1 cellular context compared by ENCODE assay signal in the genomic region with DNA sequence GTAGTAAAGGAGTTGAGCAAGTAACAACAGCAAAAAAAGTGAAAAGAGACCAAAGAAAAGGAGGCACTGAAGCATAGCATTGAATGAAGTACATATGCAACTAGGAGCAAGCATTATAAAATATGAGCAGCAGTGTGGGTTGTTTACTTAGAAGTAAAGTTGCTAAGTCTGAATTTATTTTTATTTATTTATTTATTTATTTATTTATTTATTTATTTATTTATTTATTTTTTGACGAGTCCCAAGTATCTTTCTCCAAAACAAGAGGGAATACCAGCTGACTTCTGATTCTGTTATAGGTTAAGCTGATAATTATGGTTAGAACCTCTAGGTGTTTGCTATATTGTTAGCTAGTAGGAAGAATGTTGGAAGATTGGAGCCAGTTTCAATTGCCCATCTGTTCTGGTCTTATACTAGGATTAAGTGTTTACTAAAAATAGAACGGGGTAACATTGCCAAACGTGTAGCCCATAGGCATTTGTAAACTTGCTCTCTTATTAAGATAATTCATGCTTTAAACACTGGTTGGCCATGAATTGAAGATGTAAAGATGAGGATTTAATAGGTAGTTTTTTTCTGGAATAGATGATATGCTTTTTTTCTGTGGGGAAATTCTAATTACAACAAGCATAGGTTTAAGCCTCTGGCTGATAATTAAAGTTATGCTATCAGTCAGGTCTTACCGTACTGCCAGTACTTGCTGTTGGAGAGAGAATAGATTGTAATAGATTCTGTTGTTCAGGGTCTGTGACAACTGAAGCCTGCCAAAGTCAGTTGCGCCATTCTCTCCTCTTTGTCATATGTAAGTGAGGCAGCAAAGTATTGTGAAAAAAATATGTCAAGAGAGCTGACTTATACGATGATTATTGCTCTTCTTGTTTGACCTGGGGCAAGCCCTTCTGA.
TF ChIP-seq lines count a peak whose summit lies in the region.

No MANE protein-coding gene starts in this region.

TF ChIP-seq in GM23338, 12 proteins besides CTCF, POLR2A, EP300 and RAD21 (continued from another document):
- TF ChIP-seq, protein P1, sequence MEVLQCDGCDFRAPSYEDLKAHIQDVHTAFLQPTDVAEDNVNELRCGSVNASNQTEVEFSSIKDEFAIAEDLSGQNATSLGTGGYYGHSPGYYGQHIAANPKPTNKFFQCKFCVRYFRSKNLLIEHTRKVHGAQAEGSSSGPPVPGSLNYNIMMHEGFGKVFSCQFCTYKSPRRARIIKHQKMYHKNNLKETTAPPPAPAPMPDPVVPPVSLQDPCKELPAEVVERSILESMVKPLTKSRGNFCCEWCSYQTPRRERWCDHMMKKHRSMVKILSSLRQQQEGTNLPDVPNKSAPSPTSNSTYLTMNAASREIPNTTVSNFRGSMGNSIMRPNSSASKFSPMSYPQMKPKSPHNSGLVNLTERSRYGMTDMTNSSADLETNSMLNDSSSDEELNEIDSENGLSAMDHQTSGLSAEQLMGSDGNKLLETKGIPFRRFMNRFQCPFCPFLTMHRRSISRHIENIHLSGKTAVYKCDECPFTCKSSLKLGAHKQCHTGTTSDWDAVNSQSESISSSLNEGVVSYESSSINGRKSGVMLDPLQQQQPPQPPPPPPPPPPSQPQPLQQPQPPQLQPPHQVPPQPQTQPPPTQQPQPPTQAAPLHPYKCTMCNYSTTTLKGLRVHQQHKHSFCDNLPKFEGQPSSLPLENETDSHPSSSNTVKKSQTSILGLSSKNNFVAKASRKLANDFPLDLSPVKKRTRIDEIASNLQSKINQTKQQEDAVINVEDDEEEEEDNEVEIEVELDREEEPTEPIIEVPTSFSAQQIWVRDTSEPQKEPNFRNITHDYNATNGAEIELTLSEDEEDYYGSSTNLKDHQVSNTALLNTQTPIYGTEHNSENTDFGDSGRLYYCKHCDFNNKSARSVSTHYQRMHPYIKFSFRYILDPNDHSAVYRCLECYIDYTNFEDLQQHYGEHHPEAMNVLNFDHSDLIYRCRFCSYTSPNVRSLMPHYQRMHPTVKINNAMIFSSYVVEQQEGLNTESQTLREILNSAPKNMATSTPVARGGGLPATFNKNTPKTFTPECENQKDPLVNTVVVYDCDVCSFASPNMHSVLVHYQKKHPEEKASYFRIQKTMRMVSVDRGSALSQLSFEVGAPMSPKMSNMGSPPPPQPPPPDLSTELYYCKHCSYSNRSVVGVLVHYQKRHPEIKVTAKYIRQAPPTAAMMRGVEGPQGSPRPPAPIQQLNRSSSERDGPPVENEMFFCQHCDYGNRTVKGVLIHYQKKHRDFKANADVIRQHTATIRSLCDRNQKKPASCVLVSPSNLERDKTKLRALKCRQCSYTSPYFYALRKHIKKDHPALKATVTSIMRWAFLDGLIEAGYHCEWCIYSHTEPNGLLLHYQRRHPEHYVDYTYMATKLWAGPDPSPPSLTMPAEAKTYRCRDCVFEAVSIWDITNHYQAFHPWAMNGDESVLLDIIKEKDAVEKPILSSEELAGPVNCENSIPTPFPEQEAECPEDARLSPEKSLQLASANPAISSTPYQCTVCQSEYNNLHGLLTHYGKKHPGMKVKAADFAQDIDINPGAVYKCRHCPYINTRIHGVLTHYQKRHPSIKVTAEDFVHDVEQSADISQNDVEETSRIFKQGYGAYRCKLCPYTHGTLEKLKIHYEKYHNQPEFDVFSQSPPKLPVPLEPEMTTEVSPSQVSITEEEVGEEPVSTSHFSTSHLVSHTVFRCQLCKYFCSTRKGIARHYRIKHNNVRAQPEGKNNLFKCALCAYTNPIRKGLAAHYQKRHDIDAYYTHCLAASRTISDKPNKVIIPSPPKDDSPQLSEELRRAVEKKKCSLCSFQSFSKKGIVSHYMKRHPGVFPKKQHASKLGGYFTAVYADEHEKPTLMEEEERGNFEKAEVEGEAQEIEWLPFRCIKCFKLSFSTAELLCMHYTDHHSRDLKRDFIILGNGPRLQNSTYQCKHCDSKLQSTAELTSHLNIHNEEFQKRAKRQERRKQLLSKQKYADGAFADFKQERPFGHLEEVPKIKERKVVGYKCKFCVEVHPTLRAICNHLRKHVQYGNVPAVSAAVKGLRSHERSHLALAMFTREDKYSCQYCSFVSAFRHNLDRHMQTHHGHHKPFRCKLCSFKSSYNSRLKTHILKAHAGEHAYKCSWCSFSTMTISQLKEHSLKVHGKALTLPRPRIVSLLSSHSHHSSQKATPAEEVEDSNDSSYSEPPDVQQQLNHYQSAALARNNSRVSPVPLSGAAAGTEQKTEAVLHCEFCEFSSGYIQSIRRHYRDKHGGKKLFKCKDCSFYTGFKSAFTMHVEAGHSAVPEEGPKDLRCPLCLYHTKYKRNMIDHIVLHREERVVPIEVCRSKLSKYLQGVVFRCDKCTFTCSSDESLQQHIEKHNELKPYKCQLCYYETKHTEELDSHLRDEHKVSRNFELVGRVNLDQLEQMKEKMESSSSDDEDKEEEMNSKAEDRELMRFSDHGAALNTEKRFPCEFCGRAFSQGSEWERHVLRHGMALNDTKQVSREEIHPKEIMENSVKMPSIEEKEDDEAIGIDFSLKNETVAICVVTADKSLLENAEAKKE (CRISPR knock-in tag; IDR thresholded peaks at IDR 0.05) = no peak
- TF ChIP-seq JUNB (IDR thresholded peaks at IDR 0.05; ENCODE audit: unreplicated experiment) (no peak), EZH2 (IDR thresholded peaks at IDR 0.05; ENCODE audit: low read depth, unreplicated experiment) (no peak), NANOG (IDR thresholded peaks at IDR 0.05; ENCODE audit: borderline replicate concordance) (no peak), ZNF331 (CRISPR knock-in tag; IDR thresholded peaks at IDR 0.05; ENCODE audit: low read depth) (no peak)
